In genomic region chr6:150866147-150867073, GRCh38 we compare ENCODE assay signal across 1 cellular context.
TF ChIP-seq lines count a peak whose summit lies in the region.

No MANE protein-coding gene starts in this region.

TF ChIP-seq in K562, 482 proteins besides CTCF, POLR2A, EP300 and RAD21 (continued from another document and continues in another):
- no peak for TF ChIP-seq SMARCB1 (IDR thresholded peaks at IDR 0.05; ENCODE audit: insufficient read length, low read depth)
- TF ChIP-seq TSC22D4 (tag; IDR thresholded peaks at IDR 0.05) = no peak
- peak; percentile 94 for TF ChIP-seq KDM2B (CRISPR knock-in tag; IDR thresholded peaks at IDR 0.05)
- TF ChIP-seq SPI1 (IDR thresholded peaks at IDR 0.05; ENCODE audit: borderline replicate concordance, low read depth, low read length) = no peak
- TF ChIP-seq RNF2 (IDR thresholded peaks at IDR 0.05) = 0 out of 2 replicates have a peak, but pooled peaks have one; percentile 23
- 0 out of 4 replicates have a peak, but pooled peaks of 1 of the 2 experiments have one; percentile 30 for TF ChIP-seq TRIM24 (IDR thresholded peaks at IDR 0.05)
- no peak for TF ChIP-seq XRCC4 (IDR thresholded peaks at IDR 0.05; ENCODE audit: extremely low read depth, insufficient read depth, insufficient read length)
- peak; percentile 63 for TF ChIP-seq VEZF1 (CRISPR knock-in tag; IDR thresholded peaks at IDR 0.05)
- 0 out of 4 replicates have a peak, but pooled peaks of 1 of the 2 experiments have one; percentile 13 for TF ChIP-seq SRF (CRISPR knock-in tag; IDR thresholded peaks at IDR 0.05)
- peak; percentile 87 to 99 for TF ChIP-seq SIN3A (IDR thresholded peaks at IDR 0.05; ENCODE audit: borderline replicate concordance in 2 of 2, control insufficient read depth in 1 of 2, low read depth in 2 of 2, low read length in 2 of 2)
- peak; percentile 60 for TF ChIP-seq HES1 (IDR thresholded peaks at IDR 0.05; ENCODE audit: low read depth)
- TF ChIP-seq DMBX1 (CRISPR knock-in tag; IDR thresholded peaks at IDR 0.05; ENCODE audit: borderline replicate concordance) = no peak
- TF ChIP-seq ATF4 (CRISPR knock-in tag; IDR thresholded peaks at IDR 0.05) = peak; percentile 95
- no peak for TF ChIP-seq TAF7 (tag; IDR thresholded peaks at IDR 0.05)
- no peak for TF ChIP-seq ZNF354B (CRISPR knock-in tag; IDR thresholded peaks at IDR 0.05)
- TF ChIP-seq ZNF75A (CRISPR knock-in tag; IDR thresholded peaks at IDR 0.05) = no peak
- peak; percentile 73 for TF ChIP-seq CREM (IDR thresholded peaks at IDR 0.05; ENCODE audit: low read depth)
- TF ChIP-seq CBFA2T3 (IDR thresholded peaks at IDR 0.05) = no peak
- no peak for TF ChIP-seq HINFP (tag; conservative IDR thresholded peaks at IDR 0.05; ENCODE audit: low read depth)
- TF ChIP-seq ZNF740 (CRISPR knock-in tag; IDR thresholded peaks at IDR 0.05) = no peak
- no peak for TF ChIP-seq ZNF740 (tag; IDR thresholded peaks at IDR 0.05)
- TF ChIP-seq NR3C1 (CRISPR knock-in tag; IDR thresholded peaks at IDR 0.05) = peak; percentile 85
- TF ChIP-seq USF2 (CRISPR knock-in tag; IDR thresholded peaks at IDR 0.05) = 0 out of 2 replicates have a peak, but pooled peaks have one; percentile 19
- TF ChIP-seq ZNF436 (CRISPR knock-in tag; IDR thresholded peaks at IDR 0.05) = no peak
- peak; percentile 33 for TF ChIP-seq NEUROD1 (IDR thresholded peaks at IDR 0.05; ENCODE audit: borderline replicate concordance, low read depth, low read length, partially characterized antibody)
- TF ChIP-seq KHSRP (IDR thresholded peaks at IDR 0.05) = no peak
- no peak for TF ChIP-seq ADNP (tag; IDR thresholded peaks at IDR 0.05)
- TF ChIP-seq ZNF274 (IDR thresholded peaks at IDR 0.05; ENCODE audit: borderline replicate concordance, low read depth, low read length) = no peak
- TF ChIP-seq E2F8 (IDR thresholded peaks at IDR 0.05; ENCODE audit: low read depth, partially characterized antibody) = no peak
- TF ChIP-seq MYC (IDR thresholded peaks at IDR 0.05; ENCODE audit: low read depth, low read length) = peak; percentile 100
- peak; percentile 30; the same call in 1 of the 2 replicates for TF ChIP-seq MYC (CRISPR knock-in tag; IDR thresholded peaks at IDR 0.05; ENCODE audit: borderline replicate concordance, low read depth)
- no peak for TF ChIP-seq CC2D1A (IDR thresholded peaks at IDR 0.05)
- TF ChIP-seq ZNF134 (CRISPR knock-in tag; conservative IDR thresholded peaks at IDR 0.05) = no peak
- TF ChIP-seq THRA (IDR thresholded peaks at IDR 0.05) = no peak
- no peak for TF ChIP-seq ZBTB5 (IDR thresholded peaks at IDR 0.05)
- TF ChIP-seq CREB3 (tag; conservative IDR thresholded peaks at IDR 0.05; ENCODE audit: low read depth) = no peak
- no peak for TF ChIP-seq ZNF778 (CRISPR knock-in tag; IDR thresholded peaks at IDR 0.05)
- no peak for TF ChIP-seq SRSF1 (IDR thresholded peaks at IDR 0.05; ENCODE audit: low read depth, low read length)
- no peak for TF ChIP-seq ZFP36 (IDR thresholded peaks at IDR 0.05; ENCODE audit: low read depth, low read length, partially characterized antibody)
- TF ChIP-seq FOXP4 (CRISPR knock-in tag; IDR thresholded peaks at IDR 0.05; ENCODE audit: borderline replicate concordance) = no peak
- no peak for TF ChIP-seq ELF1 (tag; IDR thresholded peaks at IDR 0.05)
- TF ChIP-seq RBBP5 (IDR thresholded peaks at IDR 0.05; ENCODE audit: borderline replicate concordance, insufficient read depth, low read length, poor library complexity, severe bottlenecking) = peak; percentile 79
- no peak for TF ChIP-seq ZNF140 (CRISPR knock-in tag; IDR thresholded peaks at IDR 0.05)
- no peak for TF ChIP-seq ZNF324 (CRISPR knock-in tag; IDR thresholded peaks at IDR 0.05)
- no peak for TF ChIP-seq ZNF830 (CRISPR knock-in tag; IDR thresholded peaks at IDR 0.05)
- peak; percentile 66; the same call in 1 of the 2 replicates for TF ChIP-seq ATF2 (CRISPR knock-in tag; IDR thresholded peaks at IDR 0.05)
- TF ChIP-seq TOE1 (IDR thresholded peaks at IDR 0.05; ENCODE audit: borderline replicate concordance) = no peak; the same call in 1 of the 2 replicates
- TF ChIP-seq TOE1 (CRISPR knock-in tag; IDR thresholded peaks at IDR 0.05; ENCODE audit: borderline replicate concordance, low read depth) = 0 out of 2 replicates have a peak, but pooled peaks have one; percentile 5
- TF ChIP-seq ZFP1 (CRISPR knock-in tag; IDR thresholded peaks at IDR 0.05) = no peak
- TF ChIP-seq SP2 (IDR thresholded peaks at IDR 0.05; ENCODE audit: extremely low read depth, low read depth, low read length, poor library complexity, severe bottlenecking) = no peak
- no peak for TF ChIP-seq SETDB1 (IDR thresholded peaks at IDR 0.05; ENCODE audit: low read length)
- no peak for TF ChIP-seq SLC30A9 (CRISPR knock-in tag; IDR thresholded peaks at IDR 0.05)
